In genomic region chr6:133590196-133590595, GRCh38 we compare ENCODE assay signal across 17 cellular contexts.
"Had no signal": no experiment of that assay in that cellular context is flagged by ENCODE, and none has a peak within 500 bp of the region (broad histone marks: within the 10 kb centered on the region; RNA-seq: fewer than 3 reads in every experiment).

No MANE protein-coding gene starts in this region.

- H3K4me1 ChIP-seq: left ventricle myocardium inferior, thyroid gland, uterus had no signal

- H3K4me3 ChIP-seq: dorsolateral prefrontal cortex, left ventricle myocardium inferior, ovary, skin epidermis, thyroid gland, uterus had no signal

- H3K9me3 Mint-ChIP-seq: activated T-cell treated with anti-CD3 and anti-CD28 coated beads, Interleukin-2, amount 50 U/mL, for 24 hours; nephron progenitor cell; T-helper 2 cell treated with Interferon-gamma antibody and Interleukin-4, amounts not matched to agents 5 μg/mL and 100 μg/mL, for 36 hours had no signal

- H3K36me3 ChIP-seq: left ventricle myocardium inferior, ovary, thyroid gland, uterus had no signal

- H3K4me3 Mint-ChIP-seq: activated CD8-positive, alpha-beta memory T cell treated with anti-CD3 and anti-CD28 coated beads, Interleukin-2, amount 10 ng/mL, durations not matched to agents 7 days and 5 days; activated naive CD8-positive, alpha-beta T cell; activated T-cell treated with anti-CD3 and anti-CD28 coated beads, Interleukin-2, amount 50 U/mL, for 24 hours; nephron progenitor cell; T-helper 2 cell treated with Interferon-gamma antibody and Interleukin-4, amounts not matched to agents 5 μg/mL and 100 μg/mL, for 36 hours had no signal

- H3K9me3 ChIP-seq: left ventricle myocardium inferior, ovary, thyroid gland, uterus had no signal

- H3K27me3 ChIP-seq: dorsolateral prefrontal cortex, ovary, thyroid gland, uterus had no signal

- H3K4me1 Mint-ChIP-seq: activated CD8-positive, alpha-beta memory T cell treated with anti-CD3 and anti-CD28 coated beads, Interleukin-2, amount 10 ng/mL, durations not matched to agents 7 days and 5 days had no signal

- H3K27ac ChIP-seq: dorsolateral prefrontal cortex, left ventricle myocardium inferior, ovary, thyroid gland, uterus had no signal

- H3K36me3 Mint-ChIP-seq: activated CD8-positive, alpha-beta memory T cell treated with anti-CD3 and anti-CD28 coated beads, Interleukin-2, amount 10 ng/mL, durations not matched to agents 7 days and 5 days; activated naive CD8-positive, alpha-beta T cell had no signal

- DNase-seq: activated CD4-positive, alpha-beta T cell treated with anti-CD3 and anti-CD28 coated beads, Interleukin-2, amount 50 U/mL, for 4 hours; activated CD4-positive, CD25-positive, alpha-beta regulatory T cell treated with anti-CD3 and anti-CD28 coated beads, Interleukin-2, amount 50 U/mL, for 72 hours; activated CD8-positive, alpha-beta memory T cell treated with anti-CD3 and anti-CD28 coated beads, Interleukin-2, amount 10 ng/mL, durations not matched to agents 7 days and 5 days; activated gamma-delta T cell; activated T-cell treated with anti-CD3 and anti-CD28 coated beads, Interleukin-2, amount 50 U/mL, for 24 hours; dorsolateral prefrontal cortex; foreskin melanocyte; head of caudate nucleus; left ventricle myocardium inferior; mesendoderm; nephron progenitor cell; ovary; thyroid gland; uterus had no signal

- ATAC-seq: activated CD8-positive, alpha-beta memory T cell treated with anti-CD3 and anti-CD28 coated beads, Interleukin-2, amount 10 ng/mL, durations not matched to agents 7 days and 5 days had no signal

- H3K27me3 Mint-ChIP-seq: activated CD8-positive, alpha-beta memory T cell treated with anti-CD3 and anti-CD28 coated beads, Interleukin-2, amount 10 ng/mL, durations not matched to agents 7 days and 5 days had no signal

- H3K27ac Mint-ChIP-seq: activated CD8-positive, alpha-beta memory T cell treated with anti-CD3 and anti-CD28 coated beads, Interleukin-2, amount 10 ng/mL, durations not matched to agents 7 days and 5 days; activated naive CD8-positive, alpha-beta T cell; activated T-cell treated with anti-CD3 and anti-CD28 coated beads, Interleukin-2, amount 50 U/mL, for 24 hours; nephron progenitor cell; T-helper 2 cell treated with Interferon-gamma antibody and Interleukin-4, amounts not matched to agents 5 μg/mL and 100 μg/mL, for 36 hours had no signal
